ENCODE assay signal across 18 cellular contexts in genomic region chr2:172431993-172432392, GRCh38. TPM values are rescaled to one million over a fixed set of nuclear protein-coding genes. Genes with fewer than 3 reads are reported as not detected.
A peak's percentile ranks its signal among the peaks of the same experiment; 100 is the strongest.
DNase-seq lines count a peak whose midpoint lies in the region; ATAC-seq and TF ChIP-seq lines count a peak whose summit lies in the region.
"Had no signal": no experiment of that assay in that cellular context is flagged by ENCODE, and none has a peak within 500 bp of the region (broad histone marks: within the 10 kb centered on the region; RNA-seq: fewer than 3 reads in every experiment).

No MANE protein-coding gene starts in this region.

- H3K36me3 Mint-ChIP-seq in natural killer cell = no peaks in the 10 kb centered on the region
- H3K36me3 Mint-ChIP-seq in natural killer cell treated with Interleukin-12 subunit alpha and Interleukin-12 subunit beta and Interleukin-15 and Interleukin-18, amount 100 ng/mL, for 72 hours = no peaks in the 10 kb centered on the region
- H3K36me3 Mint-ChIP-seq in naive thymus-derived CD4-positive, alpha-beta T cell = peaks cover 0 to 13% (median 7%) of the 10 kb centered on the region in 5 donors
- no peaks in the 10 kb centered on the region for H3K36me3 Mint-ChIP-seq in osteocyte (ENCODE audit: unreplicated experiment)
- H3K36me3 Mint-ChIP-seq: memory B cell had no signal

- H3K27me3 Mint-ChIP-seq in natural killer cell (ENCODE audit: low read depth in 2 of 2) = no peaks in the 10 kb centered on the region
- H3K27me3 Mint-ChIP-seq in natural killer cell treated with Interleukin-12 subunit alpha and Interleukin-12 subunit beta and Interleukin-15 and Interleukin-18, amount 100 ng/mL, for 72 hours = no peaks in the 10 kb centered on the region
- H3K27me3 Mint-ChIP-seq in naive thymus-derived CD4-positive, alpha-beta T cell = peaks cover 0 to 49% (median 0%) of the 10 kb centered on the region in 5 donors
- H3K27me3 Mint-ChIP-seq in osteocyte (ENCODE audit: unreplicated experiment) = peaks cover 2% of the 10 kb centered on the region
- H3K27me3 Mint-ChIP-seq: effector memory CD8-positive, alpha-beta T cell; memory B cell had no signal

- CTCF ChIA-PET in naive thymus-derived CD4-positive, alpha-beta T cell (lab: Charles Lee) = interaction anchor here (0.6 to 26.6 kb wide), 3 partner anchors 8 to 325 kb away, joined by 3 to 673 read pairs (median 115); no protein-coding TSS in a partner anchor

- H3K9me3 ChIP-seq in naive thymus-derived CD4-positive, alpha-beta T cell (ENCODE audit: control insufficient read depth in 2 of 3, low read length in 3 of 3) = no peaks in the 10 kb centered on the region
- H3K9me3 ChIP-seq: prostate gland had no signal

- ATAC-seq in natural killer cell = no peak
- ATAC-seq in natural killer cell treated with Interleukin-12 subunit alpha and Interleukin-12 subunit beta and Interleukin-15 and Interleukin-18, amount 100 ng/mL, for 72 hours = no peak
- ATAC-seq in naive thymus-derived CD4-positive, alpha-beta T cell = no peak
- no peak for ATAC-seq in HG03439 (IDR thresholded peaks at IDR 0.05; ENCODE audit: unreplicated experiment)
- ATAC-seq in HG03039 (IDR thresholded peaks at IDR 0.05; ENCODE audit: unreplicated experiment) = no peak
- ATAC-seq: effector memory CD8-positive, alpha-beta T cell had no signal

- DNase-seq in natural killer cell = no peak
- DNase-seq in natural killer cell treated with Interleukin-12 subunit alpha and Interleukin-12 subunit beta and Interleukin-15 and Interleukin-18, amount 100 ng/mL, for 72 hours (ENCODE audit: low spot score) = no peak
- no peak for DNase-seq in naive thymus-derived CD4-positive, alpha-beta T cell
- no peak for DNase-seq in NCI-H345 (lab: John Stamatoyannopoulos, UW)
- no peak for DNase-seq in osteocyte (ENCODE audit: extremely low spot score, unreplicated experiment)
- DNase-seq: activated CD4-positive, alpha-beta T cell treated with anti-CD3 and anti-CD28 coated beads, Interleukin-2, amount 10 ng/mL, durations not matched to agents 24 days and 14 days; activated gamma-delta T cell treated with Interleukin-2 at 50 U/mL for 16 hours; effector memory CD8-positive, alpha-beta T cell; HFFc6; NCI-H1105 treated with DMSO at 0.1 percent for 48 hours; NCI-H2107; NCI-H524 treated with DMSO at 0.1 percent for 48 hours; stimulated activated CD8-positive, alpha-beta memory T cell treated with anti-CD3 and anti-CD28 coated beads, Interleukin-4, amount 100 ng/mL, for 48 hours had no signal

- H3K27me3 ChIP-seq in naive thymus-derived CD4-positive, alpha-beta T cell (ENCODE audit: control insufficient read depth in 2 of 2, insufficient read depth in 2 of 2, low read length in 2 of 2) = no peaks in the 10 kb centered on the region

- TF ChIP-seq CTCF in natural killer cell (IDR thresholded peaks at IDR 0.05) (no peak), osteocyte (IDR thresholded peaks at IDR 0.05) (no peak)

- intact Hi-C loops in natural killer cell (cut with micrococcal nuclease) = no loop called here
- intact Hi-C loops in naive thymus-derived CD4-positive, alpha-beta T cell (cut with micrococcal nuclease) = no loop called here

- POLR2A ChIA-PET in naive thymus-derived CD4-positive, alpha-beta T cell (lab: Charles Lee) = interaction anchor here (0.5 to 28.5 kb wide), 4 partner anchors 21 to 128 kb away, joined by 3 to 862 read pairs (median 3); no protein-coding TSS in a partner anchor

- H3K27ac Mint-ChIP-seq in natural killer cell = peak overlapping the region; percentile 19 to 45
- peak overlapping the region in 1 of 2 donors; percentile 75 for H3K27ac Mint-ChIP-seq in natural killer cell treated with Interleukin-12 subunit alpha and Interleukin-12 subunit beta and Interleukin-15 and Interleukin-18, amount 100 ng/mL, for 72 hours
- H3K27ac Mint-ChIP-seq in naive thymus-derived CD4-positive, alpha-beta T cell = peak overlapping the region in 4 of 9 donors; percentile 84 to 95 (median 93)
- H3K27ac Mint-ChIP-seq in osteocyte (ENCODE audit: unreplicated experiment) = no peak overlapping the region
- H3K27ac Mint-ChIP-seq: activated CD4-positive, alpha-beta T cell treated with anti-CD3 and anti-CD28 coated beads, Interleukin-2, amount 10 ng/mL, durations not matched to agents 24 days and 14 days; HFFc6; memory B cell had no signal

- H3K9me3 Mint-ChIP-seq in natural killer cell = no peaks in the 10 kb centered on the region
- no peaks in the 10 kb centered on the region for H3K9me3 Mint-ChIP-seq in natural killer cell treated with Interleukin-12 subunit alpha and Interleukin-12 subunit beta and Interleukin-15 and Interleukin-18, amount 100 ng/mL, for 72 hours
- H3K9me3 Mint-ChIP-seq in naive thymus-derived CD4-positive, alpha-beta T cell = peaks cover 0 to 3% (median 0%) of the 10 kb centered on the region in 11 donors
- H3K9me3 Mint-ChIP-seq in osteocyte (ENCODE audit: unreplicated experiment) = no peaks in the 10 kb centered on the region
- H3K9me3 Mint-ChIP-seq: activated CD4-positive, alpha-beta T cell treated with anti-CD3 and anti-CD28 coated beads, Interleukin-2, amount 10 ng/mL, durations not matched to agents 24 days and 14 days; effector memory CD8-positive, alpha-beta T cell; HFFc6; memory B cell had no signal

- no peak overlapping the region for H3K4me3 ChIP-seq in naive thymus-derived CD4-positive, alpha-beta T cell (ENCODE audit: low read length)
- H3K4me3 ChIP-seq: prostate gland had no signal

- peaks cover 44 to 64% of the 10 kb centered on the region in 2 donors for H3K4me1 ChIP-seq in naive thymus-derived CD4-positive, alpha-beta T cell (ENCODE audit: control insufficient read depth in 2 of 2, insufficient read depth in 2 of 2, low read length in 2 of 2)

- H3K27ac ChIP-seq in cingulate gyrus (ENCODE audit: low read depth, low read length) = peak overlapping the region; percentile 3
- peak overlapping the region; percentile 42 for H3K27ac ChIP-seq in naive thymus-derived CD4-positive, alpha-beta T cell (ENCODE audit: low read depth, low read length)

- H3K4me1 Mint-ChIP-seq in natural killer cell (peaks cover 77 to 78% of the 10 kb centered on the region in 2 donors), osteocyte (ENCODE audit: unreplicated experiment) (peaks cover 12% of the 10 kb centered on the region)
- H3K4me1 Mint-ChIP-seq in natural killer cell treated with Interleukin-12 subunit alpha and Interleukin-12 subunit beta and Interleukin-15 and Interleukin-18, amount 100 ng/mL, for 72 hours (ENCODE audit: low read depth in 2 of 2) = peaks cover 35 to 51% of the 10 kb centered on the region in 2 donors
- H3K4me1 Mint-ChIP-seq in naive thymus-derived CD4-positive, alpha-beta T cell = peaks cover 2 to 68% (median 2%) of the 10 kb centered on the region in 7 donors

- H3K4me3 Mint-ChIP-seq in natural killer cell (no peak overlapping the region), osteocyte (ENCODE audit: unreplicated experiment) (no peak overlapping the region)
- no peak overlapping the region for H3K4me3 Mint-ChIP-seq in natural killer cell treated with Interleukin-12 subunit alpha and Interleukin-12 subunit beta and Interleukin-15 and Interleukin-18, amount 100 ng/mL, for 72 hours
- peak overlapping the region in 5 of 10 donors; percentile 97 to 100 (median 99) for H3K4me3 Mint-ChIP-seq in naive thymus-derived CD4-positive, alpha-beta T cell
- H3K4me3 Mint-ChIP-seq: activated CD4-positive, alpha-beta T cell treated with anti-CD3 and anti-CD28 coated beads, Interleukin-2, amount 10 ng/mL, durations not matched to agents 24 days and 14 days; HFFc6; memory B cell had no signal

- peaks cover 0 to 8% (median 0%) of the 10 kb centered on the region in 3 experiments for H3K36me3 ChIP-seq in naive thymus-derived CD4-positive, alpha-beta T cell (ENCODE audit: control insufficient read depth in 2 of 3, insufficient read depth in 3 of 3, low read length in 3 of 3)
- H3K36me3 ChIP-seq: prostate gland had no signal

RNA-seq across cellular contexts. Expression of gene ITGA6, which starts 4.6 kb away (rescaled TPM):
- total RNA-seq in natural killer cell (10 to 100 TPM; 34.0 to 52.8 (median 38.3) TPM), osteocyte (4.2 and 5.1 TPM in 2 replicates)
- 10 to 100 TPM; 15.6 to 36.9 TPM for total RNA-seq in natural killer cell treated with Interleukin-12 subunit alpha and Interleukin-12 subunit beta and Interleukin-15 and Interleukin-18, amount 100 ng/mL, for 72 hours
- total RNA-seq in naive thymus-derived CD4-positive, alpha-beta T cell = 100 to 1,000 TPM in 4 of 5 experiments, 10 to 100 TPM in 1; 13.1 to 179 (median 135) TPM
- polyA plus RNA-seq in naive thymus-derived CD4-positive, alpha-beta T cell = 100 to 1,000 TPM in 1 of 2 donors, 10 to 100 TPM in 1; 98.9 to 102 TPM
